In genomic region chr4:89754531-89754930, GRCh38 we compare ENCODE assay signal across 25 cellular contexts.
DNase-seq lines count a peak whose midpoint lies in the region; ATAC-seq and TF ChIP-seq lines count a peak whose summit lies in the region.
"Had no signal": no experiment of that assay in that cellular context is flagged by ENCODE, and none has a peak within 500 bp of the region (broad histone marks: within the 10 kb centered on the region; RNA-seq: fewer than 3 reads in every experiment).

No MANE protein-coding gene starts in this region.

- no peaks in the 10 kb centered on the region for H3K36me3 ChIP-seq in HCT116 (ENCODE audit: control insufficient read depth in 1 of 2, insufficient read depth in 2 of 2, low read length in 2 of 2)
- H3K36me3 ChIP-seq in SK-N-MC (ENCODE audit: insufficient read depth, low read length): no peaks in the 10 kb centered on the region
- H3K36me3 ChIP-seq in fibroblast of lung (ENCODE audit: control insufficient read depth, insufficient read depth, low read length): no peaks in the 10 kb centered on the region
- no peaks in the 10 kb centered on the region for H3K36me3 ChIP-seq in MM.1S (replicated peaks; ENCODE audit: insufficient read depth, low read length)
- H3K36me3 ChIP-seq: cardiac muscle cell, left ventricle myocardium inferior, tibial nerve had no signal

- no peak overlapping the region for H3K4me2 ChIP-seq in HCT116 (ENCODE audit: low read length)
- H3K4me2 ChIP-seq in fibroblast of lung (ENCODE audit: extremely low read depth, insufficient read depth, low read length): no peak overlapping the region
- H3K4me2 ChIP-seq in MM.1S (ENCODE audit: low read depth, low read length): no peak overlapping the region
- H3K4me2 ChIP-seq: KMS-11 had no signal

- peaks cover 16 to 17% of the 10 kb centered on the region in 2 experiments; a peak in 3 of 4 replicates for H3K4me1 ChIP-seq in HCT116 (ENCODE audit: control insufficient read depth in 1 of 2, insufficient read depth in 2 of 2, low read length in 2 of 2)
- peaks cover 11% of the 10 kb centered on the region for H3K4me1 ChIP-seq in fibroblast of lung (ENCODE audit: control insufficient read depth, extremely low read depth, insufficient read depth, low read length)
- no peaks in the 10 kb centered on the region for H3K4me1 ChIP-seq in MM.1S (ENCODE audit: low read length)

- H3K79me2 ChIP-seq in HCT116 (ENCODE audit: insufficient read depth, low read length): no peaks in the 10 kb centered on the region
- no peaks in the 10 kb centered on the region for H3K79me2 ChIP-seq in fibroblast of lung (ENCODE audit: control insufficient read depth, insufficient read depth, low read length)
- no peaks in the 10 kb centered on the region for H3K79me2 ChIP-seq in MM.1S (ENCODE audit: low read length)

- no peak overlapping the region for H3K27ac Mint-ChIP-seq in natural killer cell
- H3K27ac Mint-ChIP-seq: activated CD8-positive, alpha-beta memory T cell treated with anti-CD3 and anti-CD28 coated beads, Interleukin-2, amount 10 ng/mL, durations not matched to agents 7 days and 5 days; CD4-positive, CD25-positive, alpha-beta regulatory T cell; dendritic cell treated with granulocyte-macrophage colony-stimulating factor and Interleukin-4, amounts not matched to agents 40 ng/mL and 50 ng/mL, for 4 days had no signal

- H3K9ac ChIP-seq in HCT116 (ENCODE audit: low read length) (no peak overlapping the region), SK-N-MC (ENCODE audit: insufficient read length) (no peak overlapping the region), fibroblast of lung (ENCODE audit: insufficient read depth, low read length) (no peak overlapping the region), MM.1S (ENCODE audit: low read length) (no peak overlapping the region)
- H3K9ac ChIP-seq: KMS-11 had no signal

- no peak for TF ChIP-seq RAD21 in HCT116 (IDR thresholded peaks at IDR 0.05; ENCODE audit: low read depth)

- H3K9me3 Mint-ChIP-seq in natural killer cell: no peaks in the 10 kb centered on the region
- H3K9me3 Mint-ChIP-seq: dendritic cell treated with granulocyte-macrophage colony-stimulating factor and Interleukin-4, amounts not matched to agents 40 ng/mL and 50 ng/mL, for 4 days had no signal

- no peak for ATAC-seq in HCT116
- no peak for ATAC-seq in natural killer cell
- ATAC-seq in GM18868 (IDR thresholded peaks at IDR 0.05; ENCODE audit: unreplicated experiment): no peak
- ATAC-seq: activated CD8-positive, alpha-beta memory T cell treated with anti-CD3 and anti-CD28 coated beads, Interleukin-2, amount 10 ng/mL, durations not matched to agents 7 days and 5 days; stimulated activated naive CD8-positive, alpha-beta T cell treated with anti-CD3 and anti-CD28 coated beads, Interleukin-15, Interleukin-2, amounts not matched to agents 100 U/mL and 50 U/mL, for 24 hours had no signal

- POLR2A ChIA-PET in HCT116 (lab: Charles Lee): no interaction called here

- no peak overlapping the region for H3K27ac ChIP-seq in HCT116 (ENCODE audit: low read depth, low read length)
- peak overlapping the region; percentile 90 for H3K27ac ChIP-seq in SK-N-MC
- H3K27ac ChIP-seq in fibroblast of lung (ENCODE audit: insufficient read depth, low read length): peak overlapping the region; percentile 51
- no peak overlapping the region for H3K27ac ChIP-seq in MM.1S (ENCODE audit: low read length)
- H3K27ac ChIP-seq: cardiac muscle cell, KMS-11, left ventricle myocardium inferior had no signal

- RAD21 ChIA-PET in HCT116 (lab: Charles Lee; ENCODE audit: low non-redundant PET in 1 of 2, low total read pairs in 2 of 2, uncharacterized antibody in 2 of 2, unreplicated experiment in 2 of 2): no interaction called here

- no peaks in the 10 kb centered on the region for H3K36me3 Mint-ChIP-seq in natural killer cell
- H3K36me3 Mint-ChIP-seq: activated CD8-positive, alpha-beta memory T cell treated with anti-CD3 and anti-CD28 coated beads, Interleukin-2, amount 10 ng/mL, durations not matched to agents 7 days and 5 days; CD4-positive, CD25-positive, alpha-beta regulatory T cell had no signal

- H3K27me3 Mint-ChIP-seq in natural killer cell (ENCODE audit: low read depth in 2 of 2): no peaks in the 10 kb centered on the region
- H3K27me3 Mint-ChIP-seq: activated CD8-positive, alpha-beta memory T cell treated with anti-CD3 and anti-CD28 coated beads, Interleukin-2, amount 10 ng/mL, durations not matched to agents 7 days and 5 days; dendritic cell treated with granulocyte-macrophage colony-stimulating factor and Interleukin-4, amounts not matched to agents 40 ng/mL and 50 ng/mL, for 4 days; progenitor cell of endocrine pancreas had no signal

- no peaks in the 10 kb centered on the region for H3K4me1 Mint-ChIP-seq in natural killer cell
- H3K4me1 Mint-ChIP-seq: activated CD8-positive, alpha-beta memory T cell treated with anti-CD3 and anti-CD28 coated beads, Interleukin-2, amount 10 ng/mL, durations not matched to agents 7 days and 5 days; CD4-positive, CD25-positive, alpha-beta regulatory T cell had no signal

- CTCF ChIA-PET in HCT116 (lab: Charles Lee): no interaction called here

- TF ChIP-seq CTCF in HCT116 (IDR thresholded peaks at IDR 0.05 in 2 of 3, conservative IDR thresholded peaks at IDR 0.05 in 1 of 3; ENCODE audit: borderline replicate concordance in 1 of 3, insufficient read depth in 1 of 3, low read depth in 2 of 3, low read length in 2 of 3): no peak
- TF ChIP-seq CTCF in fibroblast of lung (conservative IDR thresholded peaks at IDR 0.05 in 1 of 2, IDR thresholded peaks at IDR 0.05 in 1 of 2; ENCODE audit: low read depth in 1 of 2, low read length in 2 of 2): no peak
- TF ChIP-seq CTCF in natural killer cell (IDR thresholded peaks at IDR 0.05): no peak
- no peak for TF ChIP-seq CTCF in MM.1S (IDR thresholded peaks at IDR 0.05; ENCODE audit: low read length)

- H4K20me1 ChIP-seq in HCT116 (ENCODE audit: insufficient read depth) (no peaks in the 10 kb centered on the region), fibroblast of lung (ENCODE audit: control insufficient read depth, extremely low read depth, insufficient read depth, low read length) (no peaks in the 10 kb centered on the region), MM.1S (ENCODE audit: insufficient read depth, low read length) (no peaks in the 10 kb centered on the region)

- intact Hi-C loops in HCT116 (cut with micrococcal nuclease) (no loop called here), natural killer cell (cut with micrococcal nuclease) (no loop called here)

- no peaks in the 10 kb centered on the region for H3K9me2 ChIP-seq in HCT116 (ENCODE audit: insufficient read depth)
- no peaks in the 10 kb centered on the region for H3K9me2 ChIP-seq in MM.1S (replicated peaks; ENCODE audit: insufficient read depth, low read length)

- no peaks in the 10 kb centered on the region for H3F3A ChIP-seq in MM.1S (ENCODE audit: insufficient read depth, low read length)

- H3K9me3 ChIP-seq in HCT116 (ENCODE audit: control insufficient read depth in 1 of 2, insufficient read depth in 1 of 2, low read depth in 1 of 2, low read length in 2 of 2) (no peaks in the 10 kb centered on the region), SK-N-MC (ENCODE audit: low read depth, low read length) (no peaks in the 10 kb centered on the region), fibroblast of lung (ENCODE audit: control insufficient read depth, insufficient read depth, low read depth, low read length) (no peaks in the 10 kb centered on the region), MM.1S (replicated peaks; ENCODE audit: insufficient read depth, low read length) (no peaks in the 10 kb centered on the region)
- H3K9me3 ChIP-seq: left ventricle myocardium inferior, tibial nerve had no signal

- BruUV-seq in HCT116 (replicated peaks; lab: Mats Ljungman, UMichigan): no TSS peak

- DNase-seq in HCT116 (ENCODE audit: low read depth, low spot score) (no peak), SK-N-MC (ENCODE audit: low read depth, low spot score) (no peak), fibroblast of lung (ENCODE audit: low read depth in 2 of 2) (peak; percentile 3 to 43), renal cortical epithelial cell (ENCODE audit: low read depth) (peak; percentile 98), natural killer cell (no peak), SW480 (ENCODE audit: low spot score) (no peak), MM.1S (no peak)
- DNase-seq: activated CD4-positive, alpha-beta T cell treated with anti-CD3 and anti-CD28 coated beads for 4 hours; activated CD8-positive, alpha-beta memory T cell treated with anti-CD3 and anti-CD28 coated beads, Interleukin-2, amount 10 ng/mL, durations not matched to agents 7 days and 5 days; CD4-positive, CD25-positive, alpha-beta regulatory T cell; DMS153; glutamatergic neuron; GOT3; left ventricle myocardium inferior; NCI-H1092 treated with DMSO at 0.1 percent for 48 hours; NCI-H510A; stimulated activated naive CD8-positive, alpha-beta T cell treated with anti-CD3 and anti-CD28 coated beads, Interleukin-15, Interleukin-2, amounts not matched to agents 100 U/mL and 50 U/mL, for 24 hours; T-helper 1 cell had no signal

- H3K27me3 ChIP-seq in HCT116 (ENCODE audit: insufficient read depth, low read length) (no peaks in the 10 kb centered on the region), fibroblast of lung (ENCODE audit: control insufficient read depth, insufficient read depth, low read length) (no peaks in the 10 kb centered on the region), MM.1S (replicated peaks; ENCODE audit: insufficient read depth, low read length) (no peaks in the 10 kb centered on the region)
- H3K27me3 ChIP-seq: cardiac muscle cell, tibial nerve had no signal

- no peak overlapping the region for H3K4me3 Mint-ChIP-seq in natural killer cell
- H3K4me3 Mint-ChIP-seq: activated CD8-positive, alpha-beta memory T cell treated with anti-CD3 and anti-CD28 coated beads, Interleukin-2, amount 10 ng/mL, durations not matched to agents 7 days and 5 days; CD4-positive, CD25-positive, alpha-beta regulatory T cell; dendritic cell treated with granulocyte-macrophage colony-stimulating factor and Interleukin-4, amounts not matched to agents 40 ng/mL and 50 ng/mL, for 4 days had no signal

- H2AFZ ChIP-seq in HCT116 (ENCODE audit: low read depth, low read length, poor library complexity, severe bottlenecking): peak overlapping the region; percentile 84
- no peak overlapping the region for H2AFZ ChIP-seq in fibroblast of lung (ENCODE audit: low read length)
- no peak overlapping the region for H2AFZ ChIP-seq in MM.1S (ENCODE audit: low read length)

- H3K4me3 ChIP-seq in HCT116 (replicated peaks in 1 of 2; ENCODE audit: low read depth in 1 of 2, low read length in 2 of 2) (no peak overlapping the region), SK-N-MC (no peak overlapping the region), fibroblast of lung (replicated peaks in 1 of 4; ENCODE audit: control extremely low read depth in 1 of 4, insufficient read depth in 1 of 4, low read depth in 3 of 4, low read length in 4 of 4) (no peak overlapping the region), MM.1S (ENCODE audit: low read length) (no peak overlapping the region)
- H3K4me3 ChIP-seq: cardiac muscle cell, left ventricle myocardium inferior, skin epidermis, tibial nerve had no signal

- no peak for TF ChIP-seq POLR2A in HCT116 (IDR thresholded peaks at IDR 0.05; ENCODE audit: borderline replicate concordance, extremely low read depth, insufficient read depth, insufficient read length)

TF ChIP-seq in HCT116, 20 proteins besides CTCF, POLR2A, EP300 and RAD21 (continues in another document):
- TF ChIP-seq POLR2AphosphoS5 (IDR thresholded peaks at IDR 0.05; ENCODE audit: low read depth, low read length) (no peak), ZFX (IDR thresholded peaks at IDR 0.05) (no peak), SIN3A (IDR thresholded peaks at IDR 0.05; ENCODE audit: low read depth) (no peak)

Comparison
In these comparisons a context has a peak if more than half of its experiments do, and no peak if none do; other contexts are left out.
1. DNase-seq: peak in fibroblast of lung (2 of 2) and renal cortical epithelial cell (single experiment); none in HCT116 (single experiment), SK-N-MC (single experiment), natural killer cell (single experiment), SW480 (single experiment) and MM.1S (single experiment).
2. H3K27ac ChIP-seq: peak in SK-N-MC (single experiment) and fibroblast of lung (single experiment); none in HCT116 (single experiment) and MM.1S (single experiment).